Comparison of ENCODE assay signal across 1 cellular context in genomic region chr17:61248399-61248798, GRCh38.
TF ChIP-seq lines count a peak whose summit lies in the region.

No MANE protein-coding gene starts in this region.

TF ChIP-seq in H1, 55 proteins besides CTCF, POLR2A, EP300 and RAD21 (continued from another document):
- TF ChIP-seq KDM1A (IDR thresholded peaks at IDR 0.05; ENCODE audit: borderline replicate concordance, low read length) = no peak
